ENCODE assay signal across 18 cellular contexts in genomic region chr4:86286729-86287128, GRCh38.
A peak's percentile ranks its signal among the peaks of the same experiment; 100 is the strongest.
DNase-seq lines count a peak whose midpoint lies in the region; FAIRE-seq and TF ChIP-seq lines count a peak whose summit lies in the region.
"Had no signal": no experiment of that assay in that cellular context is flagged by ENCODE, and none has a peak within 500 bp of the region (broad histone marks: within the 10 kb centered on the region; RNA-seq: fewer than 3 reads in every experiment).

No MANE protein-coding gene starts in this region.

- no peak overlapping the region for H3K18ac ChIP-seq in neuronal stem cell (ENCODE audit: low read length)

- H3K14ac ChIP-seq in neuronal stem cell (ENCODE audit: low read length) = no peak overlapping the region

- 50% methylated on average over 2 of the region's 2 CpGs for WGBS in suprapubic skin
- WGBS in neuronal stem cell (ENCODE audit: extremely low coverage in 2 of 2, insufficient read length in 2 of 2, insufficient replicate concordance in 1 of 2), 2 donors = no CpG with 5 or more reads among the region's 2 CpGs

- no peak overlapping the region for H3K4me2 ChIP-seq in neuronal stem cell (ENCODE audit: insufficient read depth, low read length, poor library complexity, severe bottlenecking)
- H3K4me2 ChIP-seq: A549, GM23338 had no signal

- no peak overlapping the region for H3K4me3 Mint-ChIP-seq in mesothelial cell of epicardium
- H3K4me3 Mint-ChIP-seq in endothelial cell (ENCODE audit: unreplicated experiment) = no peak overlapping the region
- H3K4me3 Mint-ChIP-seq: CD4-positive, alpha-beta memory T cell; GM23338 had no signal

- H3K4ac ChIP-seq in neuronal stem cell (ENCODE audit: low read length) = no peak overlapping the region

- DNase-seq in adipocyte (ENCODE audit: low read depth) = peak; percentile 14
- DNase-seq in bronchial epithelial cell (ENCODE audit: low read depth) = peak; percentile 74
- DNase-seq in mesothelial cell of epicardium (ENCODE audit: low spot score in 2 of 2, unreplicated experiment in 2 of 2) = no peak
- no peak for DNase-seq in suprapubic skin (ENCODE audit: low spot score in 2 of 2)
- DNase-seq in neuronal stem cell (ENCODE audit: low spot score) = no peak
- DNase-seq in endothelial cell (ENCODE audit: low spot score) = no peak
- no peak for DNase-seq in Peyer's patch
- DNase-seq in effector CD8-positive, alpha-beta T cell (lab: John Stamatoyannopoulos, UW) = no peak
- DNase-seq: BE2C; CD4-positive, alpha-beta memory T cell; DMS79; H7 had no signal

- H3K9me3 Mint-ChIP-seq in mesothelial cell of epicardium (no peaks in the 10 kb centered on the region), endothelial cell (ENCODE audit: unreplicated experiment) (no peaks in the 10 kb centered on the region)
- H3K9me3 Mint-ChIP-seq: GM23338 had no signal

- no peak for TF ChIP-seq CTCF in bronchial epithelial cell (IDR thresholded peaks at IDR 0.05; ENCODE audit: insufficient read depth, low read length, severe bottlenecking)
- TF ChIP-seq CTCF in mesothelial cell of epicardium (IDR thresholded peaks at IDR 0.05; ENCODE audit: unreplicated experiment) = no peak
- TF ChIP-seq CTCF in suprapubic skin (IDR thresholded peaks at IDR 0.05) = no peak
- TF ChIP-seq CTCF in endothelial cell (IDR thresholded peaks at IDR 0.05; ENCODE audit: unreplicated experiment) = no peak
- no peak for TF ChIP-seq CTCF in Peyer's patch (IDR thresholded peaks at IDR 0.05)

- no peak overlapping the region for H2BK120ac ChIP-seq in neuronal stem cell (ENCODE audit: low read depth, low read length)

- no peak overlapping the region for H2AK5ac ChIP-seq in neuronal stem cell (ENCODE audit: low read depth, low read length)

- no peak for TF ChIP-seq EP300 in suprapubic skin (IDR thresholded peaks at IDR 0.05)

- H3K36me3 ChIP-seq in adipocyte (ENCODE audit: control insufficient read depth, insufficient read depth, low read length, severe bottlenecking) = no peaks in the 10 kb centered on the region
- no peaks in the 10 kb centered on the region for H3K36me3 ChIP-seq in bronchial epithelial cell (ENCODE audit: control insufficient read depth, insufficient read depth, low read length)
- no peaks in the 10 kb centered on the region for H3K36me3 ChIP-seq in suprapubic skin
- H3K36me3 ChIP-seq in neuronal stem cell (replicated peaks in 1 of 2; ENCODE audit: control insufficient read depth in 2 of 2, insufficient read depth in 2 of 2, low read length in 2 of 2) = peaks cover 0 to 49% of the 10 kb centered on the region in 2 donors
- no peaks in the 10 kb centered on the region for H3K36me3 ChIP-seq in Peyer's patch
- H3K36me3 ChIP-seq: BE2C had no signal

- no peak overlapping the region for H2BK15ac ChIP-seq in neuronal stem cell (ENCODE audit: low read length)

- no peaks in the 10 kb centered on the region for H3K36me3 Mint-ChIP-seq in mesothelial cell of epicardium
- H3K36me3 Mint-ChIP-seq in endothelial cell (ENCODE audit: low read depth, unreplicated experiment) = no peaks in the 10 kb centered on the region
- H3K36me3 Mint-ChIP-seq: CD4-positive, alpha-beta memory T cell had no signal

- FAIRE-seq in bronchial epithelial cell (lab: Jason Lieb, UNC) = no peak
- FAIRE-seq: A549, GM12878, GM18507 had no signal

- no peak overlapping the region for H4K8ac ChIP-seq in neuronal stem cell (ENCODE audit: low read depth, low read length)

- H3K27me3 Mint-ChIP-seq in mesothelial cell of epicardium (ENCODE audit: low read depth) = no peaks in the 10 kb centered on the region
- no peaks in the 10 kb centered on the region for H3K27me3 Mint-ChIP-seq in endothelial cell (ENCODE audit: unreplicated experiment)
- H3K27me3 Mint-ChIP-seq: CD4-positive, alpha-beta memory T cell had no signal

- H3K4me1 Mint-ChIP-seq in mesothelial cell of epicardium = peaks cover 29% of the 10 kb centered on the region
- no peaks in the 10 kb centered on the region for H3K4me1 Mint-ChIP-seq in endothelial cell (ENCODE audit: unreplicated experiment)
- H3K4me1 Mint-ChIP-seq: CD4-positive, alpha-beta memory T cell had no signal

- H3K9ac ChIP-seq in adipocyte (ENCODE audit: low read length) = no peak overlapping the region
- H3K9ac ChIP-seq in neuronal stem cell (ENCODE audit: low read depth, low read length, poor library complexity) = no peak overlapping the region

- H3K27me3 ChIP-seq in adipocyte (replicated peaks; ENCODE audit: control insufficient read depth, insufficient read depth, low read length) (no peaks in the 10 kb centered on the region), bronchial epithelial cell (ENCODE audit: control insufficient read depth, insufficient read depth, low read length) (no peaks in the 10 kb centered on the region), suprapubic skin (no peaks in the 10 kb centered on the region), neuronal stem cell (ENCODE audit: control insufficient read depth in 3 of 3, insufficient read depth in 3 of 3, low read depth in 1 of 3, low read length in 3 of 3) (no peaks in the 10 kb centered on the region), Peyer's patch (no peaks in the 10 kb centered on the region)
- H3K27me3 ChIP-seq: BE2C had no signal

- H3K27ac Mint-ChIP-seq in mesothelial cell of epicardium = peak overlapping the region; percentile 11
- H3K27ac Mint-ChIP-seq in endothelial cell (ENCODE audit: unreplicated experiment) = no peak overlapping the region
- H3K27ac Mint-ChIP-seq: CD4-positive, alpha-beta memory T cell; GM23338 had no signal

- no peak overlapping the region for H2BK5ac ChIP-seq in neuronal stem cell (ENCODE audit: low read length)

- TF ChIP-seq POLR2A in suprapubic skin (IDR thresholded peaks at IDR 0.05) (no peak), Peyer's patch (IDR thresholded peaks at IDR 0.05) (no peak)

- no peak overlapping the region for H2AFZ ChIP-seq in neuronal stem cell (ENCODE audit: low read length)
- H2AFZ ChIP-seq: GM23338 had no signal

- no peak overlapping the region for H2BK12ac ChIP-seq in neuronal stem cell (ENCODE audit: low read length)

- H3K4me1 ChIP-seq in adipocyte (ENCODE audit: control insufficient read depth, insufficient read depth, low read length) = no peaks in the 10 kb centered on the region
- peaks cover 15% of the 10 kb centered on the region for H3K4me1 ChIP-seq in suprapubic skin
- H3K4me1 ChIP-seq in neuronal stem cell (ENCODE audit: control insufficient read depth in 2 of 2, insufficient read depth in 1 of 2, low read depth in 1 of 2, low read length in 2 of 2) = no peaks in the 10 kb centered on the region
- H3K4me1 ChIP-seq in Peyer's patch = no peaks in the 10 kb centered on the region
- H3K4me1 ChIP-seq: A549, BE2C had no signal

- H3K9me3 ChIP-seq in adipocyte (ENCODE audit: control insufficient read depth, low read length) = no peaks in the 10 kb centered on the region
- H3K9me3 ChIP-seq in suprapubic skin = no peaks in the 10 kb centered on the region
- no peaks in the 10 kb centered on the region for H3K9me3 ChIP-seq in neuronal stem cell (replicated peaks in 1 of 2; ENCODE audit: control insufficient read depth in 2 of 2, insufficient read depth in 1 of 2, low read depth in 1 of 2, low read length in 2 of 2)
- no peaks in the 10 kb centered on the region for H3K9me3 ChIP-seq in Peyer's patch
- H3K9me3 ChIP-seq: A549, BE2C had no signal

- H4K91ac ChIP-seq in neuronal stem cell (ENCODE audit: low read depth, low read length, poor library complexity) = no peak overlapping the region

- H3K27ac ChIP-seq in suprapubic skin (peak overlapping the region; percentile 2), neuronal stem cell (replicated peaks; ENCODE audit: low read length) (no peak overlapping the region), Peyer's patch (no peak overlapping the region)
- H3K27ac ChIP-seq: A549, C4-2B, HL-60 had no signal

- no peak overlapping the region for H3K23ac ChIP-seq in neuronal stem cell (ENCODE audit: low read depth, low read length, poor library complexity)

- no peak overlapping the region for H3K4me3 ChIP-seq in adipocyte (ENCODE audit: low read length)
- H3K4me3 ChIP-seq in bronchial epithelial cell (ENCODE audit: low read depth, low read length) = no peak overlapping the region
- no peak overlapping the region for H3K4me3 ChIP-seq in suprapubic skin
- no peak overlapping the region for H3K4me3 ChIP-seq in neuronal stem cell (ENCODE audit: low read length in 2 of 2)
- H3K4me3 ChIP-seq in Peyer's patch = no peak overlapping the region
- H3K4me3 ChIP-seq: A549, GM12878, GM23338 had no signal

- H3K79me1 ChIP-seq in neuronal stem cell (ENCODE audit: low read depth, low read length) = no peaks in the 10 kb centered on the region

Comparison
In these comparisons a context has a peak if more than half of its experiments do, and no peak if none do; other contexts are left out.
1. DNase-seq: peak in adipocyte (single experiment) and bronchial epithelial cell (single experiment); none in mesothelial cell of epicardium (0 of 2), suprapubic skin (0 of 2), neuronal stem cell (single experiment), endothelial cell (single experiment), Peyer's patch (0 of 3) and effector CD8-positive, alpha-beta T cell (single experiment).